ENCODE assay signal across 2 cellular contexts in the genomic region with DNA sequence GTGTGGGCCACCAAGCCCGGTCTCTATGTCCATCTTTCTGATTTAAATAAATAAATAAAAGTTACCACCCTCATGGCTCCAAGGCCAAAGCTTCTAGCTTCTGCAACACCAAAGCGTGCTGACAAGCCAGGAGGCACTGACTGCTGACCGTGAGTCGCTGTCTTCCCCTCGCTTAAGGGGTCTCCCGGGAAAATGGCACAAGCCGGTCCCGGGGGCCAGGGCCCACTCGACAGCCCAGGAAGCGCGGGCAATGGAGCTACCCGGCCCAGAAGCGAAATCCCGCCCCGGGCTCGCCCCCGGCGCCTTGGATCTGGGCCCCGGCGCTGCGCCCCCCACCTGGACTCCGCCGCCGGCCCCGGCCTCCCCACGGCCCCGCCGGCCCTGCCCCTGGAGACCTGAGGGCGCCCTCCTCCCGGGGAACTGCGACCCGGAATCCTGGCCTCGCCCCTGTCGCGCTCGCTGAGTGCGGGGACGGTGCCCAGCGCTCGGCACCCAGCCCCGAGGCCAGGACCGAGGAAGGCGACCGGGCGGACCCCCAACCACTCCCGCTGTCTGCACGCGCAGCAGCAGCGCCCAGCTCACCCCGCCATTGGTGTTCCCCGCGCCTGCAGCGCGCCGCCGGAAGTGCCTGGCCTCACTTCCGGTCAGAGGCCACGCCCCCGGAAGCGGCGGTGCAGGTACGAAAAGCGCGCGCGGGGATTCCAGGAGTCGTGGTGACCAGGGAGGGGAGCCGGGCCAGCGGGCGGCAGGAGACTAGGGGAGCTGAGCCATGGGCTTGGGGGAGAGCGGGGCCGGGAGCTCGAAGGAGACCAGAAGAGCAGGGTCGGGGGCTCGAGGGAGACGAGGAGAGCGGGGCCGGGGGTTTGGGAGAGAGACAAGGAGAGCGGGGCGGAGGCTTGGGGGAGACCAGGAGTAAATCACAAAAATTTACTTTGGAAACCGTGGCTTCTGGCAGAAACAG.
TF ChIP-seq lines count a peak whose summit lies in the region.

Gene MRM2, minus strand, starts transcription at position 626 of the 961 bp plus-strand sequence. Its CDS starts 36 bp downstream, at position 590.
Gene NUDT1, plus strand, starts transcription at position 647 of the 961 bp plus-strand sequence. CDS start 2,349 bp downstream, outside the sequence.

TF ChIP-seq in Ishikawa, 13 proteins besides CTCF, POLR2A, EP300 and RAD21 (continued from another document):
- TF ChIP-seq TCF12 (IDR thresholded peaks at IDR 0.05; ENCODE audit: low read depth) (peak; percentile 23; the same call in 1 of the 2 replicates), TEAD4 (IDR thresholded peaks at IDR 0.05) (peak; percentile 39), CREB1 (IDR thresholded peaks at IDR 0.05; ENCODE audit: low read depth) (0 out of 2 replicates have a peak, but pooled peaks have one; percentile 18), YY1 (IDR thresholded peaks at IDR 0.05; ENCODE audit: low read depth) (peak; percentile 93), ZBTB7A (IDR thresholded peaks at IDR 0.05; ENCODE audit: low read depth) (0 out of 2 replicates have a peak, but pooled peaks have one; percentile 27), TAF1 (IDR thresholded peaks at IDR 0.05; ENCODE audit: low read depth) (peak; percentile 99), NFIC (IDR thresholded peaks at IDR 0.05) (no peak)
- TF ChIP-seq, protein P1, sequence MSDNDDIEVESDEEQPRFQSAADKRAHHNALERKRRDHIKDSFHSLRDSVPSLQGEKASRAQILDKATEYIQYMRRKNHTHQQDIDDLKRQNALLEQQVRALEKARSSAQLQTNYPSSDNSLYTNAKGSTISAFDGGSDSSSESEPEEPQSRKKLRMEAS (IDR thresholded peaks at IDR 0.05) = peak; percentile 83
- TF ChIP-seq, protein P2, sequence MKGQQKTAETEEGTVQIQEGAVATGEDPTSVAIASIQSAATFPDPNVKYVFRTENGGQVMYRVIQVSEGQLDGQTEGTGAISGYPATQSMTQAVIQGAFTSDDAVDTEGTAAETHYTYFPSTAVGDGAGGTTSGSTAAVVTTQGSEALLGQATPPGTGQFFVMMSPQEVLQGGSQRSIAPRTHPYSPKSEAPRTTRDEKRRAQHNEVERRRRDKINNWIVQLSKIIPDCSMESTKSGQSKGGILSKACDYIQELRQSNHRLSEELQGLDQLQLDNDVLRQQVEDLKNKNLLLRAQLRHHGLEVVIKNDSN (IDR thresholded peaks at IDR 0.05) = peak; percentile 7; the same call in 1 of the 2 replicates

TF ChIP-seq in neural cell, 6 proteins besides CTCF, POLR2A, EP300 and RAD21 (continued from another document):
- TF ChIP-seq MXI1 (conservative IDR thresholded peaks at IDR 0.05; ENCODE audit: poor library complexity, severe bottlenecking) = peak; percentile 97
